Comparison of ENCODE assay signal across 8 cellular contexts in the genomic region with DNA sequence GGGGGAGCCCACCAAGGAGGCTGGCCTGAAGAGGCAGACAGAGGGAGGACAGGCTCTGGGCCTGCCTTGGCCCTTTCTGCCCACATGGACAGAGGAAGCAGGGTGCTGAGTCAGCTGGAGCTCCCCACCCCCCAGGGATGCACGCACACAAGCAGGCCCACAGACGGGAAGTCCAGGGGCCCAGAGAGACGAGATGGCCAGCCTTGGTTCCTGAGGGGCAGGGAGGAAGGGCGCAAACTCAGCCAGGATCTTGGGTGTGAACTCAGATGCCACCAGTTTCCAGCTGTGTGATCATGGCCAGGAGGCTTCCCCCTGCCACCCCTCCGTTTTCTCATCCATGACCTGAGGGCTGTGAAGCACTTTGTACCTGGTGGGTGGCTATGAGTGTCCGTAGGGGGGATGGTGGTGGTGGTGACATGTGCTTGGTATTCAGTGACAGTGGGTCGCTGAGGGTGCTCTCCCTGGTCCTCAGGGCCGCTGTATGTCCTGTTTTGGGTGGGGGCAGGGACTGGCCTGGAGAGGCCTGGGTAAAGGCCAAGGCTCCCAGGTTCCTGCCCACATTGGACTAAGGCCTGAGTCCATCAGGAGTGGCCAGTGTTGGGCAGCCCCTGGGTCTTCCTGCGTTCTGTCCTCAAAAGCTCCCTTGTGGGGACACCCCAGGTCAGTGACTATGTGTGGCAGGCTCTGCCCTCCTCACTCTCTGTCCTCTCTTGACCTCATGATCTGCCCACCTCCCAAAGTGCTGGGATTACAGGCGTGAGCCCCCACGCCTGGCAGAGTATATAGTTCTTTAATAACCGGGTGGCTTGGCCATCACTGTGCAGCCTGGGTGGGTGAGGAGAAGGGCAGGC. TPM values are rescaled to one million over a fixed set of nuclear protein-coding genes. Genes with fewer than 3 reads are reported as not detected.
A peak's percentile ranks its signal among the peaks of the same experiment; 100 is the strongest.
DNase-seq lines count a peak whose midpoint lies in the region; ATAC-seq, FAIRE-seq and TF ChIP-seq lines count a peak whose summit lies in the region.
"Had no signal": no experiment of that assay in that cellular context is flagged by ENCODE, and none has a peak within 500 bp of the region (broad histone marks: within the 10 kb centered on the region; RNA-seq: fewer than 3 reads in every experiment).

No MANE protein-coding gene starts in this region.

- no peak for DNase-seq in HTR-8/SVneo (ENCODE audit: insufficient read length, low spot score)
- peak; percentile 14 for DNase-seq in activated CD8-positive, alpha-beta memory T cell treated with anti-CD3 and anti-CD28 coated beads, Interleukin-2, amount 50 U/mL, for 4 hours
- DNase-seq in left ventricle myocardium inferior: peak; percentile 75
- no peak for DNase-seq in smooth muscle cell (lab: John Stamatoyannopoulos, UW; ENCODE audit: unreplicated experiment)
- no peak for DNase-seq in NCI-H2196 treated with DMSO at 0.1 percent for 48 hours (lab: John Stamatoyannopoulos, UW; ENCODE audit: unreplicated experiment)
- DNase-seq in SHP77 treated with DMSO at 0.1 percent for 48 hours (lab: John Stamatoyannopoulos, UW): no peak

- H3K4me3 ChIP-seq in left ventricle myocardium inferior (peak overlapping the region; percentile 80), smooth muscle cell (no peak overlapping the region)
- H3K4me3 ChIP-seq: SJSA1 had no signal

- peak; percentile 72 for FAIRE-seq in HTR-8/SVneo (lab: Jason Lieb, UNC)

- H3K9ac ChIP-seq in smooth muscle cell (ENCODE audit: low read depth): peak overlapping the region; percentile 40

- peaks cover 53% of the 10 kb centered on the region for H3K79me2 ChIP-seq in smooth muscle cell (ENCODE audit: low read depth)

- intact Hi-C loops in left ventricle myocardium inferior (cut with micrococcal nuclease): no loop called here

- peak overlapping the region; percentile 94 for H3K27ac ChIP-seq in left ventricle myocardium inferior (replicated peaks)
- peak overlapping the region; percentile 84 for H3K27ac ChIP-seq in smooth muscle cell (ENCODE audit: low read depth)
- H3K27ac ChIP-seq: SJSA1 had no signal

- H3F3A ChIP-seq in smooth muscle cell (ENCODE audit: low read depth): no peaks in the 10 kb centered on the region

- H2AFZ ChIP-seq in smooth muscle cell (ENCODE audit: low read depth): no peak overlapping the region

- H3K4me2 ChIP-seq in smooth muscle cell: peak overlapping the region; percentile 92

- no peak for TF ChIP-seq CTCF in left ventricle myocardium inferior (IDR thresholded peaks at IDR 0.05; ENCODE audit: borderline replicate concordance)
- no peak for TF ChIP-seq CTCF in smooth muscle cell (IDR thresholded peaks at IDR 0.05; ENCODE audit: borderline replicate concordance, insufficient read depth, poor library complexity, severe bottlenecking)

- H3K27me3 ChIP-seq in left ventricle myocardium inferior (ENCODE audit: low read depth) (no peaks in the 10 kb centered on the region), smooth muscle cell (ENCODE audit: low read depth) (no peaks in the 10 kb centered on the region)
- H3K27me3 ChIP-seq: SJSA1 had no signal

- 58% methylated on average over 12 of the region's 12 CpGs for WGBS in smooth muscle cell (ENCODE audit: low lambda C conversion rate)

- H4K20me1 ChIP-seq in smooth muscle cell (ENCODE audit: low read depth): peaks cover 14% of the 10 kb centered on the region

- no peaks in the 10 kb centered on the region for H3K36me3 ChIP-seq in left ventricle myocardium inferior
- H3K36me3 ChIP-seq in smooth muscle cell (ENCODE audit: low read depth): no peaks in the 10 kb centered on the region
- H3K36me3 ChIP-seq: SJSA1 had no signal

- no peak for ATAC-seq in HG03565 (IDR thresholded peaks at IDR 0.05; ENCODE audit: unreplicated experiment)

- peaks cover 88% of the 10 kb centered on the region for H3K4me1 ChIP-seq in left ventricle myocardium inferior
- peaks cover 14% of the 10 kb centered on the region for H3K4me1 ChIP-seq in smooth muscle cell (ENCODE audit: low read depth)

- H3K9me3 ChIP-seq in left ventricle myocardium inferior (replicated peaks) (no peaks in the 10 kb centered on the region), smooth muscle cell (replicated peaks; ENCODE audit: low read depth) (no peaks in the 10 kb centered on the region)
- H3K9me3 ChIP-seq: SJSA1 had no signal

RNA-seq across cellular contexts. Expression of a gene that starts 2.0 kb away (rescaled TPM):
- total RNA-seq in left ventricle myocardium inferior: 24.7 TPM
- total RNA-seq in smooth muscle cell: 19.3 and 23.8 TPM in 2 replicates
- polyA plus RNA-seq in smooth muscle cell: 17.3 and 27.4 TPM in 2 replicates

RNA-seq across cellular contexts. Expression of a gene that starts 38.8 kb away (rescaled TPM):
- total RNA-seq in left ventricle myocardium inferior (19.4 TPM), smooth muscle cell (23.8 and 24.7 TPM in 2 replicates)
- 37.5 and 40.7 TPM in 2 replicates for polyA plus RNA-seq in smooth muscle cell

RNA-seq across cellular contexts. Expression of a gene that starts 48.7 kb away (rescaled TPM):
- total RNA-seq in left ventricle myocardium inferior: 212 TPM
- 109 and 125 TPM in 2 replicates for total RNA-seq in smooth muscle cell
- polyA plus RNA-seq in smooth muscle cell: 175 and 200 TPM in 2 replicates

Comparison
In these comparisons a context has a peak if more than half of its experiments do, and no peak if none do; other contexts are left out.
1. DNase-seq: peak in activated CD8-positive, alpha-beta memory T cell treated with anti-CD3 and anti-CD28 coated beads, Interleukin-2, amount 50 U/mL, for 4 hours (single experiment) and left ventricle myocardium inferior (single experiment); none in HTR-8/SVneo (single experiment), smooth muscle cell (single experiment), NCI-H2196 treated with DMSO at 0.1 percent for 48 hours (single experiment) and SHP77 treated with DMSO at 0.1 percent for 48 hours (single experiment).